In the genomic region with DNA sequence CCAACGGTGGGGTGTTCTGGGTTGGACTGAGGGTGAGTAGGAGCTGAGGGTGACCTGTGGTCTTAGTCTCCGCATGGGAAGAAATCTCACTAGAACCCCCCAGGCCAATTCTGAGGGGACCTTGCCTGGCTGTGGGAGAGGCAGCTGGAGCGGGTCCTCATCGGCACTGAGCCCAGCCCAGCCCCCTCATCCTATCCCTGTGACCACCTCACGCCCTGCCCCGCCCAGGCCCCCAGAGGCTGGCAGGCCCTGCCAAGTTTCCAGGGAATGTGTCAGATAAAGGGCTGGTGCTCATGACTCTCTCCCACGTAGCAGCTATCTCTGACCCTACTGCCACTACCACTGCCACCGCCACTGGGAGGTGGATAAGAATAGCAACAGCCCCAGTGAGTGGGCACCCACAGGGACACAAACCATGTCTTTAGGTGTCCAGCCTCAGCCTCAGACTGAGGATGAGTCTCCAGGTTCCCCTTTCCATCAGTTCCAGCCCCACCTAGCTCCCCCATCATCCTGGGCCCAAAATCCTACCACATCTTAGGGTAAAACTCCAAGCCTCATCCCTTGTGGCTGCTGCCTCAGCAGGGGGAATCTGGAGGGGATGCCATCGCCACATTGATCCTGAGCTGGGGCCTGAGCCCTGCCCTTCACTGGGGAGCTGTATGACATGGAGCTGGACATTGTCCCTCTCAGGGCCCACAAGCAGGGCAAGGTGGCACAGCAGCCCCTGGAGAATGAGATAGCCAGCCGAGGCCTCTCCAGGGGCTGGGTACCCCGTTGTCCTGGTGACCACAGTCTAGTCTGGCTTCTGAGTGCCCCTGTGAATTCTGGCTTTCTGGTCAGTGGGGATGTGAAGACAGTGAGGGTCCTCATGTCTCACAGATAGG, we compare ENCODE assay signal across 1 cellular context.
TF ChIP-seq lines count a peak whose summit lies in the region.

No MANE protein-coding gene starts in this region.

TF ChIP-seq in IMR-90, 13 proteins besides CTCF, POLR2A, EP300 and RAD21:
- TF ChIP-seq BHLHE40 (IDR thresholded peaks at IDR 0.05; ENCODE audit: low read depth, low read length) (no peak), RFX5 (IDR thresholded peaks at IDR 0.05; ENCODE audit: low read depth, low read length) (no peak), MAZ (IDR thresholded peaks at IDR 0.05; ENCODE audit: borderline replicate concordance, low read depth, low read length) (no peak), FOS (IDR thresholded peaks at IDR 0.05; ENCODE audit: low read depth, low read length) (no peak), MAFK (IDR thresholded peaks at IDR 0.05; ENCODE audit: low read depth, low read length) (no peak), SMC3 (IDR thresholded peaks at IDR 0.05; ENCODE audit: low read depth, low read length) (no peak), CEBPB (IDR thresholded peaks at IDR 0.05; ENCODE audit: low read depth, low read length) (no peak), NFE2L2 (IDR thresholded peaks at IDR 0.05; ENCODE audit: low read depth, low read length) (no peak), RCOR1 (IDR thresholded peaks at IDR 0.05; ENCODE audit: insufficient replicate concordance, low read length) (no peak), CHD1 (IDR thresholded peaks at IDR 0.05; ENCODE audit: low read depth, low read length) (no peak), MXI1 (IDR thresholded peaks at IDR 0.05; ENCODE audit: borderline replicate concordance, low read depth, low read length) (no peak)
- TF ChIP-seq, protein P1, sequence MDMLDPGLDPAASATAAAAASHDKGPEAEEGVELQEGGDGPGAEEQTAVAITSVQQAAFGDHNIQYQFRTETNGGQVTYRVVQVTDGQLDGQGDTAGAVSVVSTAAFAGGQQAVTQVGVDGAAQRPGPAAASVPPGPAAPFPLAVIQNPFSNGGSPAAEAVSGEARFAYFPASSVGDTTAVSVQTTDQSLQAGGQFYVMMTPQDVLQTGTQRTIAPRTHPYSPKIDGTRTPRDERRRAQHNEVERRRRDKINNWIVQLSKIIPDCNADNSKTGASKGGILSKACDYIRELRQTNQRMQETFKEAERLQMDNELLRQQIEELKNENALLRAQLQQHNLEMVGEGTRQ (IDR thresholded peaks at IDR 0.05; ENCODE audit: low read depth, low read length) = no peak
- TF ChIP-seq, protein P2, sequence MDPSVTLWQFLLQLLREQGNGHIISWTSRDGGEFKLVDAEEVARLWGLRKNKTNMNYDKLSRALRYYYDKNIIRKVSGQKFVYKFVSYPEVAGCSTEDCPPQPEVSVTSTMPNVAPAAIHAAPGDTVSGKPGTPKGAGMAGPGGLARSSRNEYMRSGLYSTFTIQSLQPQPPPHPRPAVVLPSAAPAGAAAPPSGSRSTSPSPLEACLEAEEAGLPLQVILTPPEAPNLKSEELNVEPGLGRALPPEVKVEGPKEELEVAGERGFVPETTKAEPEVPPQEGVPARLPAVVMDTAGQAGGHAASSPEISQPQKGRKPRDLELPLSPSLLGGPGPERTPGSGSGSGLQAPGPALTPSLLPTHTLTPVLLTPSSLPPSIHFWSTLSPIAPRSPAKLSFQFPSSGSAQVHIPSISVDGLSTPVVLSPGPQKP (IDR thresholded peaks at IDR 0.05; ENCODE audit: borderline replicate concordance, low read depth, low read length) = no peak
TF ChIP-seq in IMR-90: peak in this region for 0.
